Comparison of ENCODE assay signal across 8 cellular contexts in the genomic region with DNA sequence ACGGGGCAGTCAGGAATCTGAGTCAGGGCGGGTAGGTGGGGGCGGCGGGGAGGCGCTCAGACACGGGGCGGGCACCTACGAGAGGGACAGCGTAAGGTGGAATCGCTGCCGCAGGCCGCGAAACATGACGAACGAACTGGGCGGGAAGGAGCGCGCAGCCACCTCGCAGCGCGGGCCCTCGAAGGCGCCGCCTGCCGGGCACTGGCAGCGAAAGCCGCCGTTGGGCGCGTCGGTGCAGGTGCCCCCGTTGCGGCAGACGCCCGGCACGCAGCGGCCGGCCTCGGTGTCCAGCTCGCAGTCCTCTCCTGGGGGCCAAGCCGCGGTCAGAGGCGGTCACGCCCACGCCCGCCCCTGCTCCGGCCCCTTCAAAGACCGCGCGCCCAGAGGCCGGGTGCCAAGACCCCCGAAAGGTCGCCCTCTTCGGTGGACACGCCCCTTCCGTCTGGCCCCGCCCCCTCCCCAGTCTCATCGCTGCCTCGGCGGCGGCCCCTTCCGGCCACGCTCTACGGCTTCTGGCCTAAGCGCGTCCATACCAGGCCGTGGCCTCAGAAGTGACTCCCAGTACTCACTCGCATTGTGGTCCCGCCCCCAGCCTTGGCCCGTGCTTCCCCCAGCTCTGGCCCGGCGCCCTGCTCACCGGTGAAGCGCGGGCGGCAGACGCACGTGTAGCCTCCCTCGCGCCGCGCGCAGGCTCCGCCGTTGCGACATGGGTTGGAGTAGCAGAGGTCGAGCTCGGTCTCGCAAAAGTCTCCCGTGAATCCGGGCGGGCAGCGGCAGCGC. TPM values are rescaled to one million over a fixed set of nuclear protein-coding genes. Genes with fewer than 3 reads are reported as not detected.
DNase-seq lines count a peak whose midpoint lies in the region; ATAC-seq lines count a peak whose summit lies in the region.

No MANE protein-coding gene starts in this region.

- peaks cover 30% of the 10 kb centered on the region for H3K36me3 ChIP-seq in ectodermal cell (ENCODE audit: control insufficient read depth, insufficient read depth, low read length)

- H3K4me1 ChIP-seq in ectodermal cell (ENCODE audit: control insufficient read depth, insufficient read depth, low read length) = peaks cover 3% of the 10 kb centered on the region

- no peaks in the 10 kb centered on the region for H3K9me3 ChIP-seq in ectodermal cell (ENCODE audit: control insufficient read depth, low read length)

- ATAC-seq in GM19023 (IDR thresholded peaks at IDR 0.05; ENCODE audit: unreplicated experiment) = peak; percentile 62

- DNase-seq in HUDEP-2 (lab: John Stamatoyannopoulos, UW; ENCODE audit: unreplicated experiment in 76 of 76) (peak in 61 of 76 experiments; percentile 2 to 88 (median 68)), medulla oblongata (ENCODE audit: extremely low spot score) (peak; percentile 51), SK-N-DZ (ENCODE audit: low spot score) (no peak), NCI-H345 (lab: John Stamatoyannopoulos, UW) (no peak)
- peak; percentile 80 for DNase-seq in activated CD4-positive, alpha-beta T cell treated with anti-CD3 and anti-CD28 coated beads, Interleukin-2, amount 50 U/mL, for 1 hour
- peak; percentile 63 for DNase-seq in stimulated activated CD8-positive, alpha-beta memory T cell treated with anti-CD3 and anti-CD28 coated beads, Interleukin-12 subunit alpha, Interleukin-12 subunit beta, amount 100 ng/mL, for 24 hours (ENCODE audit: extremely low read depth)

- peaks cover 3% of the 10 kb centered on the region for H3K27me3 ChIP-seq in ectodermal cell (ENCODE audit: control insufficient read depth, insufficient read depth, low read length, poor library complexity, severe bottlenecking)

- H3K27ac ChIP-seq in ectodermal cell (ENCODE audit: insufficient read depth, low read depth, low read length, poor library complexity, severe bottlenecking) = no peak overlapping the region

- WGBS in ectodermal cell, 2 experiments = 23 to 24% methylated on average over 94 of the region's 94 CpGs

- H3K4me3 ChIP-seq in ectodermal cell (ENCODE audit: insufficient read depth, low read depth, low read length) = peak overlapping the region; percentile 41

RNA-seq across cellular contexts. Expression of gene CELSR3, which starts 6.4 kb away (rescaled TPM):
- 26.0 TPM for polyA plus RNA-seq in ectodermal cell (2013, experiment 1 of 4)
- polyA plus RNA-seq in ectodermal cell (2013, experiment 2 of 4) = 29.7 TPM
- polyA plus RNA-seq in ectodermal cell (2013, experiment 3 of 4) = 18.8 TPM
- 24.8 TPM for polyA plus RNA-seq in ectodermal cell (2013, experiment 4 of 4)
- polyA plus RNA-seq in SK-N-DZ (2014; cell fraction: cytosol; rRNA removed) = 3.2 and 4.4 TPM in 2 replicates
- polyA plus RNA-seq in SK-N-DZ (2014; cell fraction: nucleus; rRNA removed) = 16.3 and 18.2 TPM in 2 replicates

RNA-seq across cellular contexts. Expression of gene SLC26A6, which starts 21.0 kb away (rescaled TPM):
- 53.9 TPM for polyA plus RNA-seq in ectodermal cell (2013, experiment 1 of 4)
- 53.0 TPM for polyA plus RNA-seq in ectodermal cell (2013, experiment 2 of 4)
- 44.9 TPM for polyA plus RNA-seq in ectodermal cell (2013, experiment 3 of 4)
- polyA plus RNA-seq in ectodermal cell (2013, experiment 4 of 4) = 51.1 TPM
- 12.9 and 22.5 TPM in 2 replicates for polyA plus RNA-seq in SK-N-DZ (2014; cell fraction: cytosol; rRNA removed)
- 180 and 245 TPM in 2 replicates for polyA plus RNA-seq in SK-N-DZ (2014; cell fraction: nucleus; rRNA removed)

RNA-seq across cellular contexts. Expression of gene NCKIPSD, which starts 29.5 kb away (rescaled TPM):
- 39.5 TPM for polyA plus RNA-seq in ectodermal cell (2013, experiment 1 of 4)
- polyA plus RNA-seq in ectodermal cell (2013, experiment 2 of 4) = 37.0 TPM
- polyA plus RNA-seq in ectodermal cell (2013, experiment 3 of 4) = 38.5 TPM
- 36.1 TPM for polyA plus RNA-seq in ectodermal cell (2013, experiment 4 of 4)
- polyA plus RNA-seq in SK-N-DZ (2014; cell fraction: cytosol; rRNA removed) = 22.7 and 24.0 TPM in 2 replicates
- 52.4 and 62.8 TPM in 2 replicates for polyA plus RNA-seq in SK-N-DZ (2014; cell fraction: nucleus; rRNA removed)

RNA-seq across cellular contexts. Expression of gene TMEM89, which starts 34.7 kb away (rescaled TPM):
- polyA plus RNA-seq in ectodermal cell (2013, experiment 1 of 4) = not detected
- polyA plus RNA-seq in ectodermal cell (2013, experiment 2 of 4) = not detected
- not detected for polyA plus RNA-seq in ectodermal cell (2013, experiment 3 of 4)
- 0.41 TPM for polyA plus RNA-seq in ectodermal cell (2013, experiment 4 of 4)
- not detected in 2 replicates for polyA plus RNA-seq in SK-N-DZ (2014; cell fraction: cytosol; rRNA removed)
- polyA plus RNA-seq in SK-N-DZ (2014; cell fraction: nucleus; rRNA removed) = 2.2 TPM in 1 of 2 replicates, not detected in the other

RNA-seq across cellular contexts. Expression of gene UQCRC1, which starts 46.8 kb away (rescaled TPM):
- polyA plus RNA-seq in ectodermal cell (2013, experiment 1 of 4) = 226 TPM
- polyA plus RNA-seq in ectodermal cell (2013, experiment 2 of 4) = 246 TPM
- 229 TPM for polyA plus RNA-seq in ectodermal cell (2013, experiment 3 of 4)
- polyA plus RNA-seq in ectodermal cell (2013, experiment 4 of 4) = 233 TPM
- 271 and 392 TPM in 2 replicates for polyA plus RNA-seq in SK-N-DZ (2014; cell fraction: cytosol; rRNA removed)
- 352 and 389 TPM in 2 replicates for polyA plus RNA-seq in SK-N-DZ (2014; cell fraction: nucleus; rRNA removed)

Comparison
In these comparisons a context has a peak if more than half of its experiments do, and no peak if none do; other contexts are left out.
1. DNase-seq: peak in HUDEP-2 (61 of 76), activated CD4-positive, alpha-beta T cell treated with anti-CD3 and anti-CD28 coated beads, Interleukin-2, amount 50 U/mL, for 1 hour (single experiment), medulla oblongata (single experiment) and stimulated activated CD8-positive, alpha-beta memory T cell treated with anti-CD3 and anti-CD28 coated beads, Interleukin-12 subunit alpha, Interleukin-12 subunit beta, amount 100 ng/mL, for 24 hours (single experiment); none in SK-N-DZ (single experiment) and NCI-H345 (single experiment).